ENCODE assay signal across 15 cellular contexts in genomic region chr3:173894-174293, GRCh38. TPM values are rescaled to one million over a fixed set of nuclear protein-coding genes. Genes with fewer than 3 reads are reported as not detected.
DNase-seq lines count a peak whose midpoint lies in the region; ATAC-seq, FAIRE-seq and TF ChIP-seq lines count a peak whose summit lies in the region.
"Had no signal": no experiment of that assay in that cellular context is flagged by ENCODE, and none has a peak within 500 bp of the region (broad histone marks: within the 10 kb centered on the region; RNA-seq: fewer than 3 reads in every experiment).

No MANE protein-coding gene starts in this region.

- H3K9me3 Mint-ChIP-seq in activated naive CD8-positive, alpha-beta T cell treated with anti-CD3 and anti-CD28 coated beads, Interleukin-2, amount 50 U/mL, for 24 hours = no peaks in the 10 kb centered on the region
- H3K9me3 Mint-ChIP-seq: nephron had no signal

- no peaks in the 10 kb centered on the region for H3K9me3 ChIP-seq in GM12878 (replicated peaks; ENCODE audit: control insufficient read depth, insufficient read depth, low read length)
- H3K9me3 ChIP-seq: esophagus muscularis mucosa had no signal

- H3K27me3 ChIP-seq in GM12878 (replicated peaks in 1 of 2; ENCODE audit: control insufficient read depth in 2 of 2, insufficient read depth in 2 of 2, low read length in 1 of 2) = no peaks in the 10 kb centered on the region

- no peak overlapping the region for H3K4me3 Mint-ChIP-seq in activated naive CD8-positive, alpha-beta T cell treated with anti-CD3 and anti-CD28 coated beads, Interleukin-2, amount 50 U/mL, for 24 hours
- H3K4me3 Mint-ChIP-seq: CD4-positive, CD25-positive, alpha-beta regulatory T cell; nephron had no signal

- no peak overlapping the region for H3K9ac ChIP-seq in GM12878 (ENCODE audit: control insufficient read depth, insufficient read depth, low read length)

- RAD21 ChIA-PET in GM12878 (lab: Charles Lee; ENCODE audit: unreplicated experiment) = interaction anchor here (1.5 to 2.2 kb wide), 3 partner anchors 25 to 180 kb away, joined by 3 to 13 read pairs (median 6); no protein-coding TSS in a partner anchor

- in situ Hi-C loops in GM12878 (cut with MboI) = no loop called here

- no peaks in the 10 kb centered on the region for H4K20me1 ChIP-seq in GM12878 (ENCODE audit: control insufficient read depth, insufficient read depth)

- peak; percentile 90 for ATAC-seq in GM18517 (IDR thresholded peaks at IDR 0.05; ENCODE audit: unreplicated experiment)
- peak; percentile 79 for ATAC-seq in GM21515 (IDR thresholded peaks at IDR 0.05; ENCODE audit: unreplicated experiment)
- ATAC-seq in HG03159 (IDR thresholded peaks at IDR 0.05; ENCODE audit: unreplicated experiment) = peak; percentile 75
- ATAC-seq in GM12878 = peak; percentile 93
- no peak for ATAC-seq in activated naive CD8-positive, alpha-beta T cell treated with anti-CD3 and anti-CD28 coated beads, Interleukin-2, amount 50 U/mL, for 24 hours

- no peak overlapping the region for H3K4me3 ChIP-seq in GM12878

- TF ChIP-seq EP300 in GM12878 (IDR thresholded peaks at IDR 0.05; ENCODE audit: borderline replicate concordance in 1 of 2, control insufficient read depth in 1 of 2, low read depth in 2 of 2, low read length in 2 of 2) = no peak

- CTCF ChIA-PET in GM12878 (lab: Yijun Ruan, JAX) = interaction anchor here (0.9 to 1.7 kb wide), 4 partner anchors 14 to 180 kb away, joined by 3 to 10 read pairs (median 4); no protein-coding TSS in a partner anchor

- H3K4me1 Mint-ChIP-seq in activated naive CD8-positive, alpha-beta T cell treated with anti-CD3 and anti-CD28 coated beads, Interleukin-2, amount 50 U/mL, for 24 hours = no peaks in the 10 kb centered on the region
- H3K4me1 Mint-ChIP-seq: CD4-positive, CD25-positive, alpha-beta regulatory T cell had no signal

- no TSS peak for BruUV-seq in GM12878 (replicated peaks; lab: Mats Ljungman, UMichigan)

- H3K36me3 Mint-ChIP-seq in activated naive CD8-positive, alpha-beta T cell treated with anti-CD3 and anti-CD28 coated beads, Interleukin-2, amount 50 U/mL, for 24 hours (ENCODE audit: low read depth) = no peaks in the 10 kb centered on the region
- H3K36me3 Mint-ChIP-seq: CD4-positive, CD25-positive, alpha-beta regulatory T cell had no signal

- intact Hi-C loops in GM12878 (cut with micrococcal nuclease; ENCODE audit: unreplicated experiment) = no loop called here

- no peak for FAIRE-seq in GM12878 (lab: Jason Lieb, UNC)

- H3K27ac ChIP-seq in GM12878 (ENCODE audit: control insufficient read depth, insufficient read depth) = no peak overlapping the region
- H3K27ac ChIP-seq: esophagus muscularis mucosa had no signal

- WGBS in GM12878 (ENCODE audit: insufficient coverage, insufficient replicate concordance, low lambda C conversion rate, missing lambda C conversion rate) = 0% methylated on average over 1 of the region's 1 CpG

- peak overlapping the region; percentile 48 for H3K4me2 ChIP-seq in GM12878 (ENCODE audit: control insufficient read depth, insufficient read depth)

- no peaks in the 10 kb centered on the region for H3K4me1 ChIP-seq in GM12878 (ENCODE audit: control insufficient read depth, insufficient read depth, low read length)
- H3K4me1 ChIP-seq: esophagus muscularis mucosa had no signal

- POLR2A ChIA-PET in GM12878 (lab: Charles Lee) = interaction anchor here (0.7 kb wide), 1 partner anchor 63 kb away, joined by 3 read pairs; no protein-coding TSS in a partner anchor

- peak; percentile 8 for DNase-seq in GM12878 (ENCODE audit: low read depth, low spot score)
- DNase-seq in AML-193 (lab: John Stamatoyannopoulos, UW) = no peak
- no peak for DNase-seq in NCI-H82 (lab: John Stamatoyannopoulos, UW)
- no peak for DNase-seq in activated CD4-positive, alpha-beta T cell treated with anti-CD3 and anti-CD28 coated beads, Interleukin-2, amount 50 U/mL, for 48 hours
- DNase-seq in activated naive CD8-positive, alpha-beta T cell treated with anti-CD3 and anti-CD28 coated beads, Interleukin-2, amount 50 U/mL, for 24 hours = no peak
- DNase-seq: activated CD8-positive, alpha-beta memory T cell treated with anti-CD3 and anti-CD28 coated beads, Interleukin-2, amount 50 U/mL, for 4 hours; CD4-positive, CD25-positive, alpha-beta regulatory T cell; MV-4-11; NK-92 treated with Interleukin-12 subunit alpha and Interleukin-12 subunit beta, amount 100 ng/mL, for 24 hours had no signal

- no peaks in the 10 kb centered on the region for H3K79me2 ChIP-seq in GM12878 (ENCODE audit: control insufficient read depth, insufficient read depth, low read length)

- SMC1A ChIA-PET in GM12878 (lab: Charles Lee; ENCODE audit: uncharacterized antibody, unreplicated experiment) = interaction anchor here (0.8 to 1.8 kb wide), 6 partner anchors 12 to 180 kb away, joined by 3 to 14 read pairs (median 4); no protein-coding TSS in a partner anchor

- no peaks in the 10 kb centered on the region for H3K27me3 Mint-ChIP-seq in activated naive CD8-positive, alpha-beta T cell treated with anti-CD3 and anti-CD28 coated beads, Interleukin-2, amount 50 U/mL, for 24 hours
- H3K27me3 Mint-ChIP-seq: CD4-positive, CD25-positive, alpha-beta regulatory T cell had no signal

- peak overlapping the region; percentile 72 for H2AFZ ChIP-seq in GM12878 (ENCODE audit: control insufficient read depth, low read depth, low read length)

- TF ChIP-seq POLR2A in GM12878 (IDR thresholded peaks at IDR 0.05; ENCODE audit: low read depth, low read length) = no peak

- TF ChIP-seq RAD21 in GM12878 (IDR thresholded peaks at IDR 0.05; ENCODE audit: insufficient read depth, low read depth, low read length) = no peak

- no peak for TF ChIP-seq CTCF in GM12878 (IDR thresholded peaks at IDR 0.05 in 2 of 3, conservative IDR thresholded peaks at IDR 0.05 in 1 of 3; ENCODE audit: control insufficient read depth in 2 of 3, extremely low read depth in 1 of 3, insufficient read depth in 1 of 3, low read depth in 3 of 3, low read length in 3 of 3)

- H3K27ac Mint-ChIP-seq in activated naive CD8-positive, alpha-beta T cell treated with anti-CD3 and anti-CD28 coated beads, Interleukin-2, amount 50 U/mL, for 24 hours = no peak overlapping the region
- H3K27ac Mint-ChIP-seq: CD4-positive, CD25-positive, alpha-beta regulatory T cell; nephron had no signal

- no peaks in the 10 kb centered on the region for H3K36me3 ChIP-seq in GM12878 (ENCODE audit: control insufficient read depth in 2 of 2, insufficient read depth in 2 of 2, low read length in 1 of 2)
- H3K36me3 ChIP-seq: esophagus muscularis mucosa had no signal

TF ChIP-seq in GM12878, 131 proteins besides CTCF, POLR2A, EP300 and RAD21 (continues in another document):
- no peak for TF ChIP-seq HDAC6 (IDR thresholded peaks at IDR 0.05; ENCODE audit: unreplicated experiment)
- no peak for TF ChIP-seq PML (IDR thresholded peaks at IDR 0.05; ENCODE audit: low read length)
- TF ChIP-seq, protein P1, sequence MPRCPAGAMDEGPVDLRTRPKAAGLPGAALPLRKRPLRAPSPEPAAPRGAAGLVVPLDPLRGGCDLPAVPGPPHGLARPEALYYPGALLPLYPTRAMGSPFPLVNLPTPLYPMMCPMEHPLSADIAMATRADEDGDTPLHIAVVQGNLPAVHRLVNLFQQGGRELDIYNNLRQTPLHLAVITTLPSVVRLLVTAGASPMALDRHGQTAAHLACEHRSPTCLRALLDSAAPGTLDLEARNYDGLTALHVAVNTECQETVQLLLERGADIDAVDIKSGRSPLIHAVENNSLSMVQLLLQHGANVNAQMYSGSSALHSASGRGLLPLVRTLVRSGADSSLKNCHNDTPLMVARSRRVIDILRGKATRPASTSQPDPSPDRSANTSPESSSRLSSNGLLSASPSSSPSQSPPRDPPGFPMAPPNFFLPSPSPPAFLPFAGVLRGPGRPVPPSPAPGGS (IDR thresholded peaks at IDR 0.05; ENCODE audit: borderline replicate concordance, insufficient read depth, low read depth, low read length, poor library complexity, severe bottlenecking) = no peak
- TF ChIP-seq, protein P2, sequence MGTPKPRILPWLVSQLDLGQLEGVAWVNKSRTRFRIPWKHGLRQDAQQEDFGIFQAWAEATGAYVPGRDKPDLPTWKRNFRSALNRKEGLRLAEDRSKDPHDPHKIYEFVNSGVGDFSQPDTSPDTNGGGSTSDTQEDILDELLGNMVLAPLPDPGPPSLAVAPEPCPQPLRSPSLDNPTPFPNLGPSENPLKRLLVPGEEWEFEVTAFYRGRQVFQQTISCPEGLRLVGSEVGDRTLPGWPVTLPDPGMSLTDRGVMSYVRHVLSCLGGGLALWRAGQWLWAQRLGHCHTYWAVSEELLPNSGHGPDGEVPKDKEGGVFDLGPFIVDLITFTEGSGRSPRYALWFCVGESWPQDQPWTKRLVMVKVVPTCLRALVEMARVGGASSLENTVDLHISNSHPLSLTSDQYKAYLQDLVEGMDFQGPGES (IDR thresholded peaks at IDR 0.05) = no peak
- TF ChIP-seq, protein P3, sequence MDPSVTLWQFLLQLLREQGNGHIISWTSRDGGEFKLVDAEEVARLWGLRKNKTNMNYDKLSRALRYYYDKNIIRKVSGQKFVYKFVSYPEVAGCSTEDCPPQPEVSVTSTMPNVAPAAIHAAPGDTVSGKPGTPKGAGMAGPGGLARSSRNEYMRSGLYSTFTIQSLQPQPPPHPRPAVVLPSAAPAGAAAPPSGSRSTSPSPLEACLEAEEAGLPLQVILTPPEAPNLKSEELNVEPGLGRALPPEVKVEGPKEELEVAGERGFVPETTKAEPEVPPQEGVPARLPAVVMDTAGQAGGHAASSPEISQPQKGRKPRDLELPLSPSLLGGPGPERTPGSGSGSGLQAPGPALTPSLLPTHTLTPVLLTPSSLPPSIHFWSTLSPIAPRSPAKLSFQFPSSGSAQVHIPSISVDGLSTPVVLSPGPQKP (IDR thresholded peaks at IDR 0.05; ENCODE audit: low read depth, low read length) = no peak
- TF ChIP-seq EGR1 (IDR thresholded peaks at IDR 0.05; ENCODE audit: borderline replicate concordance in 1 of 2, low read depth in 2 of 2, low read length in 2 of 2) = no peak

RNA-seq across cellular contexts. Expression of gene CHL1, which starts 22.7 kb away (rescaled TPM):
- 6.6 and 7.8 TPM in 2 replicates for total RNA-seq in GM12878 (2013; cell fraction: nucleolus; rRNA removed)
- total RNA-seq in GM12878 (2014; rRNA removed) (1.8 and 4.1 TPM in 2 replicates), GM12878 (2014; rRNA removed; fragmentation: Illumina TruSeq; extraction: Trizol) (3.0 and 3.4 TPM in 2 replicates), GM12878 (2021) (1.9 and 2.2 TPM in 2 replicates)
- not detected for polyA plus RNA-seq in GM12878 (2011; ENCODE audit: low read depth)
- polyA plus RNA-seq in GM12878 (2011; rRNA removed) (30.4 and 48.4 TPM in 2 replicates), GM12878 (2014; fragmentation: Illumina TruSeq; extraction: Trizol) (1.7 and 1.8 TPM in 2 replicates), GM12878 (2014; fragmentation: Nextera tagmentation; extraction: Ambion mirVana) (1 to 10 TPM in 1 of 2 experiments, under 1 TPM in 1; 0.97 to 1.7 TPM), GM12878 (2014; rRNA removed) (0.91 and 2.5 TPM in 2 replicates), GM12878 (2016; fragmentation: Nextera tagmentation; extraction: Ambion mirVana) (1 to 10 TPM in 1 of 2 experiments, under 1 TPM in 1; 0.71 to 1.0 TPM)
- 8.3 and 11.8 TPM in 2 replicates for polyA plus RNA-seq in GM12878 (2011; cell fraction: cytosol; rRNA removed)
- 26.4 and 43.6 TPM in 2 replicates for polyA plus RNA-seq in GM12878 (2011; cell fraction: nucleus; rRNA removed)
- 0.24 and 0.64 TPM in 2 replicates for polyA plus RNA-seq in GM12878 (2012)
- 50.2 and 53.3 TPM in 2 replicates for polyA minus RNA-seq in GM12878 (2011; rRNA and poly(A)+ RNA removed)
- 13.6 and 18.3 TPM in 2 replicates for polyA minus RNA-seq in GM12878 (2011; cell fraction: cytosol; rRNA and poly(A)+ RNA removed)
- polyA minus RNA-seq in GM12878 (2011; cell fraction: nucleus; rRNA and poly(A)+ RNA removed) = 77.6 and 94.1 TPM in 2 replicates
- total RNA-seq: CD4-positive, CD25-positive, alpha-beta regulatory T cell; T-helper 2 cell treated with Interferon-gamma antibody and Interleukin-4, amounts not matched to agents 100 ng/mL and 5 ng/mL, for 36 hours had no signal
- polyA plus RNA-seq: CD4-positive, CD25-positive, alpha-beta regulatory T cell had no signal
